ENCODE assay signal across 1 cellular context in genomic region chr1:246169019-246169418, GRCh38.
A peak's percentile ranks its signal among the peaks of the same experiment; 100 is the strongest.
TF ChIP-seq lines count a peak whose summit lies in the region.

No MANE protein-coding gene starts in this region.

TF ChIP-seq in K562, 482 proteins besides CTCF, POLR2A, EP300 and RAD21 (continued from another document):
- TF ChIP-seq MEIS2 (IDR thresholded peaks at IDR 0.05; ENCODE audit: partially characterized antibody) (peak; percentile 14), MECOM (CRISPR knock-in tag; IDR thresholded peaks at IDR 0.05) (peak; percentile 51; the same call in 1 of the 2 replicates), MEF2A (IDR thresholded peaks at IDR 0.05; ENCODE audit: control insufficient read depth, low read depth, low read length) (peak; percentile 37; the same call in 1 of the 2 replicates), ZNF395 (CRISPR knock-in tag; IDR thresholded peaks at IDR 0.05) (peak; percentile 48; the same call in 1 of the 2 replicates), KDM1A (IDR thresholded peaks at IDR 0.05) (peak; percentile 66 to 68), HMBOX1 (IDR thresholded peaks at IDR 0.05) (peak; percentile 82), NFXL1 (CRISPR knock-in tag; IDR thresholded peaks at IDR 0.05) (no peak), SMARCE1 (IDR thresholded peaks at IDR 0.05) (peak; percentile 20; the same call in 1 of the 2 replicates), DPF2 (IDR thresholded peaks at IDR 0.05) (peak; percentile 86), ARID1B (IDR thresholded peaks at IDR 0.05) (peak; percentile 86), MYNN (IDR thresholded peaks at IDR 0.05) (no peak), MYNN (CRISPR knock-in tag; IDR thresholded peaks at IDR 0.05) (no peak), ARID3A (IDR thresholded peaks at IDR 0.05; ENCODE audit: borderline replicate concordance, low read depth, low read length) (peak; percentile 56; the same call in 1 of the 2 replicates), MBD2 (IDR thresholded peaks at IDR 0.05; ENCODE audit: borderline replicate concordance, low read depth) (peak; percentile 22; the same call in 1 of the 2 replicates), STAT5A (IDR thresholded peaks at IDR 0.05; ENCODE audit: borderline replicate concordance, low read length) (peak; percentile 76), CEBPG (CRISPR knock-in tag; IDR thresholded peaks at IDR 0.05) (no peak), CEBPG (tag; conservative IDR thresholded peaks at IDR 0.05 in 1 of 2, IDR thresholded peaks at IDR 0.05 in 1 of 2) (no peak), POLR2AphosphoS5 (IDR thresholded peaks at IDR 0.05; ENCODE audit: control insufficient read depth, insufficient read depth, low read depth, low read length) (peak; percentile 88), ZMIZ1 (IDR thresholded peaks at IDR 0.05; ENCODE audit: low read depth in 2 of 2, low read length in 2 of 2) (peak in 1 of 2 experiments; percentile 71; a peak in 1 of 4 replicates), NCOA2 (IDR thresholded peaks at IDR 0.05; ENCODE audit: partially characterized antibody in 2 of 2) (peak in 1 of 2 experiments; percentile 16), BRD4 (IDR thresholded peaks at IDR 0.05) (peak; percentile 69; the same call in 1 of the 2 replicates), FOXM1 (IDR thresholded peaks at IDR 0.05; ENCODE audit: low read depth) (peak; percentile 36; the same call in 1 of the 2 replicates), FOXM1 (CRISPR knock-in tag; IDR thresholded peaks at IDR 0.05; ENCODE audit: low read depth) (no peak), CBFA2T3 (IDR thresholded peaks at IDR 0.05) (peak; percentile 94), NR1H2 (CRISPR knock-in tag; IDR thresholded peaks at IDR 0.05) (no peak), ZNF184 (CRISPR knock-in tag; IDR thresholded peaks at IDR 0.05) (no peak), FOXK2 (conservative IDR thresholded peaks at IDR 0.05 in 1 of 2, IDR thresholded peaks at IDR 0.05 in 1 of 2; ENCODE audit: low read depth in 2 of 2) (peak; percentile 47 to 63; a peak in 3 of 4 replicates), NR4A1 (CRISPR knock-in tag; IDR thresholded peaks at IDR 0.05) (no peak), NR4A1 (tag; IDR thresholded peaks at IDR 0.05) (no peak), RCOR1 (IDR thresholded peaks at IDR 0.05; ENCODE audit: borderline replicate concordance in 1 of 2, low read depth in 2 of 2, low read length in 2 of 2) (peak in 1 of 2 experiments; percentile 74; a peak in 3 of 4 replicates), MNT (conservative IDR thresholded peaks at IDR 0.05) (no peak), TAF1 (IDR thresholded peaks at IDR 0.05; ENCODE audit: control insufficient read depth, extremely low read depth, insufficient read depth, low read length, severe bottlenecking) (peak; percentile 25), PBX2 (CRISPR knock-in tag; IDR thresholded peaks at IDR 0.05; ENCODE audit: low read depth) (no peak), PBX2 (tag; conservative IDR thresholded peaks at IDR 0.05; ENCODE audit: low read depth) (0 out of 2 replicates have a peak, but pooled peaks have one; percentile 18), FUS (optimal IDR thresholded peaks at IDR 0.05; ENCODE audit: low read depth, low read length) (no peak), TAL1 (IDR thresholded peaks at IDR 0.05) (peak; percentile 80), TBL1XR1 (IDR thresholded peaks at IDR 0.05; ENCODE audit: low read length in 2 of 2) (peak in 1 of 2 experiments; percentile 82; a peak in 2 of 4 replicates), BHLHE40 (IDR thresholded peaks at IDR 0.05; ENCODE audit: low read length) (peak; percentile 90), UBTF (IDR thresholded peaks at IDR 0.05; ENCODE audit: borderline replicate concordance in 1 of 2, low read depth in 2 of 2, low read length in 2 of 2) (0 out of 4 replicates have a peak, but pooled peaks of 1 of the 2 experiments have one; percentile 45), FOXA3 (CRISPR knock-in tag; conservative IDR thresholded peaks at IDR 0.05 in 1 of 2, IDR thresholded peaks at IDR 0.05 in 1 of 2) (peak in 1 of 2 experiments; percentile 64; a peak in 2 of 4 replicates), HDAC3 (IDR thresholded peaks at IDR 0.05; ENCODE audit: borderline replicate concordance, partially characterized antibody) (peak; percentile 64), ZNF766 (CRISPR knock-in tag; conservative IDR thresholded peaks at IDR 0.05) (peak; percentile 20; the same call in 1 of the 2 replicates), SMARCA4 (IDR thresholded peaks at IDR 0.05) (peak; percentile 75), TCF3 (CRISPR knock-in tag; IDR thresholded peaks at IDR 0.05) (peak; percentile 85), ZNF384 (IDR thresholded peaks at IDR 0.05; ENCODE audit: low read depth, low read length) (peak; percentile 56), TRIM24 (IDR thresholded peaks at IDR 0.05) (peak in 1 of 2 experiments; percentile 27; a peak in 1 of 4 replicates), MXI1 (IDR thresholded peaks at IDR 0.05; ENCODE audit: low read depth, low read length) (0 out of 2 replicates have a peak, but pooled peaks have one; percentile 16), GATA2 (CRISPR knock-in tag; IDR thresholded peaks at IDR 0.05) (peak; percentile 58; the same call in 1 of the 2 replicates), ZNF778 (CRISPR knock-in tag; IDR thresholded peaks at IDR 0.05) (no peak), NFIC (IDR thresholded peaks at IDR 0.05) (peak; percentile 59; the same call in 1 of the 2 replicates), CBFA2T2 (conservative IDR thresholded peaks at IDR 0.05) (peak; percentile 89), SMARCC2 (IDR thresholded peaks at IDR 0.05; ENCODE audit: low read depth) (0 out of 2 replicates have a peak, but pooled peaks have one; percentile 20), CBX3 (IDR thresholded peaks at IDR 0.05; ENCODE audit: borderline replicate concordance in 1 of 2, low read length in 2 of 2) (peak in 1 of 2 experiments; percentile 60; a peak in 1 of 3 replicates), TSC22D4 (tag; IDR thresholded peaks at IDR 0.05) (no peak), KLF16 (IDR thresholded peaks at IDR 0.05) (peak; percentile 70; the same call in 1 of the 2 replicates), PML (IDR thresholded peaks at IDR 0.05; ENCODE audit: low read length) (peak; percentile 79), JUND (IDR thresholded peaks at IDR 0.05; ENCODE audit: borderline replicate concordance, low read depth, low read length) (peak; percentile 68; the same call in 1 of the 2 replicates), JUND (tag; IDR thresholded peaks at IDR 0.05; ENCODE audit: borderline replicate concordance, low read depth, low read length) (peak; percentile 8; the same call in 1 of the 3 replicates), HDAC1 (IDR thresholded peaks at IDR 0.05) (0 out of 4 replicates have a peak, but pooled peaks of 1 of the 2 experiments have one; percentile 11)
